9 cellular contexts compared by ENCODE assay signal in genomic region chr2:230203110-230203676, GRCh38. TPM values are rescaled to one million over a fixed set of nuclear protein-coding genes. Genes with fewer than 3 reads are reported as not detected.
DNase-seq lines count a peak whose midpoint lies in the region; ATAC-seq and TF ChIP-seq lines count a peak whose summit lies in the region.
"Had no signal": no experiment of that assay in that cellular context is flagged by ENCODE, and none has a peak within 500 bp of the region (broad histone marks: within the 10 kb centered on the region; RNA-seq: fewer than 3 reads in every experiment).

No MANE protein-coding gene starts in this region.

- peak overlapping the region; percentile 85 for H3K27ac Mint-ChIP-seq in activated T-cell treated with anti-CD3 and anti-CD28 coated beads, Interleukin-2, amount 50 U/mL, for 24 hours
- H3K27ac Mint-ChIP-seq in IgD-negative memory B cell: peak overlapping the region; percentile 67 to 95 (median 89)
- peak overlapping the region in 7 of 10 donors; percentile 1 to 84 (median 50) for H3K27ac Mint-ChIP-seq in naive thymus-derived CD8-positive, alpha-beta T cell

- intact Hi-C loops in colonic mucosa (cut with DNase I): no loop called here

- H3K9me3 Mint-ChIP-seq in activated T-cell treated with anti-CD3 and anti-CD28 coated beads, Interleukin-2, amount 50 U/mL, for 24 hours: no peaks in the 10 kb centered on the region
- H3K9me3 Mint-ChIP-seq in IgD-negative memory B cell: no peaks in the 10 kb centered on the region
- H3K9me3 Mint-ChIP-seq in naive thymus-derived CD8-positive, alpha-beta T cell: no peaks in the 10 kb centered on the region

- DNase-seq in activated T-cell treated with anti-CD3 and anti-CD28 coated beads, Interleukin-2, amount 50 U/mL, for 24 hours: no peak
- DNase-seq in activated T-cell treated with anti-CD3 and anti-CD28 coated beads for 4 hours: no peak
- DNase-seq in naive thymus-derived CD8-positive, alpha-beta T cell: no peak
- no peak for DNase-seq in colonic mucosa
- no peak for DNase-seq in T1000 (lab: John Stamatoyannopoulos, UW)
- no peak for DNase-seq in NCI-H748 (lab: John Stamatoyannopoulos, UW; ENCODE audit: unreplicated experiment)
- DNase-seq: foreskin melanocyte had no signal

- TF ChIP-seq CTCF in colonic mucosa (IDR thresholded peaks at IDR 0.05): no peak

- H3K4me3 ChIP-seq in colonic mucosa: no peak overlapping the region

- no peak overlapping the region for H3K4me3 Mint-ChIP-seq in activated T-cell treated with anti-CD3 and anti-CD28 coated beads, Interleukin-2, amount 50 U/mL, for 24 hours
- peak overlapping the region; percentile 60 to 90 (median 81) for H3K4me3 Mint-ChIP-seq in IgD-negative memory B cell
- H3K4me3 Mint-ChIP-seq in naive thymus-derived CD8-positive, alpha-beta T cell: peak overlapping the region in 1 of 10 donors; percentile 5

- peak; percentile 44 for ATAC-seq in GM21717 (IDR thresholded peaks at IDR 0.05; ENCODE audit: unreplicated experiment)
- no peak for ATAC-seq in naive thymus-derived CD8-positive, alpha-beta T cell

- no peaks in the 10 kb centered on the region for H3K4me1 ChIP-seq in colonic mucosa

- H3K9ac ChIP-seq in colonic mucosa (ENCODE audit: low read depth in 2 of 2, low read length in 2 of 2): no peak overlapping the region

- H3K36me3 ChIP-seq in colonic mucosa: peaks cover 6% of the 10 kb centered on the region

- POLR2A ChIA-PET in naive thymus-derived CD8-positive, alpha-beta T cell (lab: Charles Lee): no interaction called here

- H3K27me3 ChIP-seq in colonic mucosa: no peaks in the 10 kb centered on the region

- peaks cover 33% of the 10 kb centered on the region for H3K4me1 Mint-ChIP-seq in activated T-cell treated with anti-CD3 and anti-CD28 coated beads, Interleukin-2, amount 50 U/mL, for 24 hours (ENCODE audit: low read depth)
- H3K4me1 Mint-ChIP-seq in IgD-negative memory B cell: peaks cover 37 to 41% (median 39%) of the 10 kb centered on the region in 3 donors
- peaks cover 13 to 36% (median 15%) of the 10 kb centered on the region in 4 donors for H3K4me1 Mint-ChIP-seq in naive thymus-derived CD8-positive, alpha-beta T cell

- no peaks in the 10 kb centered on the region for H3K27me3 Mint-ChIP-seq in activated T-cell treated with anti-CD3 and anti-CD28 coated beads, Interleukin-2, amount 50 U/mL, for 24 hours
- H3K27me3 Mint-ChIP-seq in IgD-negative memory B cell: no peaks in the 10 kb centered on the region
- no peaks in the 10 kb centered on the region for H3K27me3 Mint-ChIP-seq in naive thymus-derived CD8-positive, alpha-beta T cell

- peaks cover 78% of the 10 kb centered on the region for H3K36me3 Mint-ChIP-seq in activated T-cell treated with anti-CD3 and anti-CD28 coated beads, Interleukin-2, amount 50 U/mL, for 24 hours (ENCODE audit: low read depth)
- peaks cover 13% of the 10 kb centered on the region for H3K36me3 Mint-ChIP-seq in IgD-negative memory B cell
- peaks cover 31 to 79% (median 78%) of the 10 kb centered on the region in 3 donors for H3K36me3 Mint-ChIP-seq in naive thymus-derived CD8-positive, alpha-beta T cell

- H3K27ac ChIP-seq in colonic mucosa: no peak overlapping the region

- H3K9me3 ChIP-seq in colonic mucosa: no peaks in the 10 kb centered on the region

RNA-seq across cellular contexts. Expression of gene SP110, which starts 16.6 kb away (rescaled TPM):
- polyA plus RNA-seq in IgD-negative memory B cell: 273 TPM
- total RNA-seq in naive thymus-derived CD8-positive, alpha-beta T cell: 100 to 1,000 TPM; 116 to 121 TPM
- 100 to 1,000 TPM in 2 of 3 donors, 10 to 100 TPM in 1; 82.8 to 115 (median 112) TPM for polyA plus RNA-seq in naive thymus-derived CD8-positive, alpha-beta T cell
- 10 to 100 TPM; 10.8 to 11.6 TPM for total RNA-seq in colonic mucosa

RNA-seq across cellular contexts. Expression of gene SP140, which starts 22.3 kb away (rescaled TPM):
- polyA plus RNA-seq in IgD-negative memory B cell: 130 TPM
- 10 to 100 TPM; 23.1 to 27.5 TPM for total RNA-seq in naive thymus-derived CD8-positive, alpha-beta T cell
- 10 to 100 TPM in 2 of 3 donors, 1 to 10 TPM in 1; 7.5 to 14.8 (median 10.4) TPM for polyA plus RNA-seq in naive thymus-derived CD8-positive, alpha-beta T cell
- 1 to 10 TPM; 1.7 to 2.2 TPM for total RNA-seq in colonic mucosa

Comparison
In these comparisons a context has a peak if more than half of its experiments do, and no peak if none do; other contexts are left out.
1. RNA of gene SP110, which starts 16.6 kb away (total RNA-seq): 116 to 121 TPM in naive thymus-derived CD8-positive, alpha-beta T cell; 10.8 to 11.6 TPM in colonic mucosa; every median in the first group is over 4 times any median in the second.
2. RNA of gene SP140, which starts 22.3 kb away (total RNA-seq): 23.1 to 27.5 TPM in naive thymus-derived CD8-positive, alpha-beta T cell; 1.7 to 2.2 TPM in colonic mucosa; every median in the first group is over 4 times any median in the second.
3. Peak in every context shown above with its lines, with median percentiles within 50 percentile points of each other: H3K27ac Mint-ChIP-seq.